ENCODE assay signal across 24 cellular contexts in genomic region chrX:19825271-19825670, GRCh38.
DNase-seq lines count a peak whose midpoint lies in the region; ATAC-seq, FAIRE-seq and TF ChIP-seq lines count a peak whose summit lies in the region.
"Had no signal": no experiment of that assay in that cellular context is flagged by ENCODE, and none has a peak within 500 bp of the region (broad histone marks: within the 10 kb centered on the region; RNA-seq: fewer than 3 reads in every experiment).

No MANE protein-coding gene starts in this region.

- H3K4me3 Mint-ChIP-seq in activated naive CD8-positive, alpha-beta T cell treated with anti-CD3 and anti-CD28 coated beads, Interleukin-2, amount 10 ng/mL, durations not matched to agents 7 days and 5 days, result no peak overlapping the region
- H3K4me3 Mint-ChIP-seq in activated naive CD8-positive, alpha-beta T cell treated with anti-CD3 and anti-CD28 coated beads for 36 hours, result no peak overlapping the region
- no peak overlapping the region for H3K4me3 Mint-ChIP-seq in astrocyte (ENCODE audit: unreplicated experiment)
- no peak overlapping the region for H3K4me3 Mint-ChIP-seq in memory B cell
- H3K4me3 Mint-ChIP-seq: IgD-negative memory B cell had no signal

- H3K9ac ChIP-seq in astrocyte (ENCODE audit: low read length), result no peak overlapping the region
- H3K9ac ChIP-seq: KMS-11 had no signal

- no peaks in the 10 kb centered on the region for H3K27me3 ChIP-seq in astrocyte (ENCODE audit: insufficient read depth, low read length)
- H3K27me3 ChIP-seq: SJSA1 had no signal

- no peaks in the 10 kb centered on the region for H3K9me3 ChIP-seq in astrocyte (ENCODE audit: insufficient read depth, low read depth, low read length)
- H3K9me3 ChIP-seq: SJSA1 had no signal

- no peaks in the 10 kb centered on the region for H3K36me3 ChIP-seq in astrocyte (ENCODE audit: insufficient read depth, low read length)
- H3K36me3 ChIP-seq: SJSA1 had no signal

- no peak for TF ChIP-seq CTCF in astrocyte (IDR thresholded peaks at IDR 0.05; ENCODE audit: insufficient read depth, low read depth, low read length)

- H3K27ac Mint-ChIP-seq in activated naive CD8-positive, alpha-beta T cell treated with anti-CD3 and anti-CD28 coated beads, Interleukin-2, amount 10 ng/mL, durations not matched to agents 7 days and 5 days, result peak overlapping the region; percentile 45
- no peak overlapping the region for H3K27ac Mint-ChIP-seq in activated naive CD8-positive, alpha-beta T cell treated with anti-CD3 and anti-CD28 coated beads for 36 hours
- H3K27ac Mint-ChIP-seq in astrocyte (ENCODE audit: unreplicated experiment) (no peak overlapping the region), memory B cell (peak overlapping the region; percentile 17)

- H3K4me1 Mint-ChIP-seq in activated naive CD8-positive, alpha-beta T cell treated with anti-CD3 and anti-CD28 coated beads, Interleukin-2, amount 10 ng/mL, durations not matched to agents 7 days and 5 days, result peaks cover 21% of the 10 kb centered on the region
- peaks cover 26% of the 10 kb centered on the region for H3K4me1 Mint-ChIP-seq in activated naive CD8-positive, alpha-beta T cell treated with anti-CD3 and anti-CD28 coated beads for 36 hours
- H3K4me1 Mint-ChIP-seq in astrocyte (ENCODE audit: low read depth, unreplicated experiment) (peaks cover 9% of the 10 kb centered on the region), memory B cell (peaks cover 12% of the 10 kb centered on the region)

- POLR2A ChIA-PET in activated naive CD8-positive, alpha-beta T cell treated with anti-CD3 and anti-CD28 coated beads, Interleukin-2, amount 10 ng/mL, durations not matched to agents 7 days and 5 days (lab: Charles Lee), result no interaction called here

- H3K4me1 ChIP-seq in astrocyte (ENCODE audit: insufficient read depth, low read length), result peaks cover 7% of the 10 kb centered on the region
- H3K4me1 ChIP-seq: SJSA1 had no signal

- FAIRE-seq in astrocyte (lab: Jason Lieb, UNC), result peak; percentile 59
- FAIRE-seq: G401.6, H54 had no signal

- H3K9me3 Mint-ChIP-seq in activated naive CD8-positive, alpha-beta T cell treated with anti-CD3 and anti-CD28 coated beads, Interleukin-2, amount 10 ng/mL, durations not matched to agents 7 days and 5 days, result peaks cover 1% of the 10 kb centered on the region
- no peaks in the 10 kb centered on the region for H3K9me3 Mint-ChIP-seq in activated naive CD8-positive, alpha-beta T cell treated with anti-CD3 and anti-CD28 coated beads for 36 hours
- H3K9me3 Mint-ChIP-seq in astrocyte (ENCODE audit: unreplicated experiment) (peaks cover under 1% of the 10 kb centered on the region), memory B cell (no peaks in the 10 kb centered on the region)

- H3K27me3 Mint-ChIP-seq in activated naive CD8-positive, alpha-beta T cell treated with anti-CD3 and anti-CD28 coated beads, Interleukin-2, amount 10 ng/mL, durations not matched to agents 7 days and 5 days, result no peaks in the 10 kb centered on the region
- H3K27me3 Mint-ChIP-seq in activated naive CD8-positive, alpha-beta T cell treated with anti-CD3 and anti-CD28 coated beads for 36 hours, result no peaks in the 10 kb centered on the region
- H3K27me3 Mint-ChIP-seq in astrocyte (ENCODE audit: low read depth, unreplicated experiment) (no peaks in the 10 kb centered on the region), memory B cell (no peaks in the 10 kb centered on the region)

- H3K4me3 ChIP-seq in astrocyte (ENCODE audit: insufficient read depth, low read depth, low read length), result no peak overlapping the region
- H3K4me3 ChIP-seq: SJSA1 had no signal

- H3K79me2 ChIP-seq in astrocyte (ENCODE audit: insufficient read depth, low read length), result no peaks in the 10 kb centered on the region

- no peak overlapping the region for H3K4me2 ChIP-seq in astrocyte (ENCODE audit: low read length)
- H3K4me2 ChIP-seq: KMS-11 had no signal

- ATAC-seq in activated naive CD8-positive, alpha-beta T cell treated with anti-CD3 and anti-CD28 coated beads, Interleukin-2, amount 10 ng/mL, durations not matched to agents 7 days and 5 days (ENCODE audit: low read depth), result no peak
- ATAC-seq in memory B cell (ENCODE audit: low read depth), result no peak

- no peak for DNase-seq in activated naive CD8-positive, alpha-beta T cell treated with anti-CD3 and anti-CD28 coated beads, Interleukin-2, amount 10 ng/mL, durations not matched to agents 7 days and 5 days
- no peak for DNase-seq in activated naive CD8-positive, alpha-beta T cell treated with anti-CD3 and anti-CD28 coated beads for 36 hours
- no peak for DNase-seq in astrocyte (ENCODE audit: low read depth)
- DNase-seq in memory B cell (ENCODE audit: low spot score in 2 of 2), result no peak
- no peak for DNase-seq in DMS114 treated with DMSO at 0.1 percent for 48 hours (lab: John Stamatoyannopoulos, UW; ENCODE audit: unreplicated experiment)
- no peak for DNase-seq in COLO668 (lab: John Stamatoyannopoulos, UW; ENCODE audit: unreplicated experiment)
- no peak for DNase-seq in NCI-H1105 treated with DMSO at 0.1 percent for 48 hours (lab: John Stamatoyannopoulos, UW)
- DNase-seq: COR-L47, NCI-H1092, NCI-H1436, NCI-H187, NCI-H2081 treated with DMSO at 0.1 percent for 48 hours, NCI-H2171, NCI-H226, NCI-H510A, NCI-H69, Right ventricle myocardium superior, RPMI8226 had no signal

- peaks cover 21% of the 10 kb centered on the region for H3K36me3 Mint-ChIP-seq in activated naive CD8-positive, alpha-beta T cell treated with anti-CD3 and anti-CD28 coated beads, Interleukin-2, amount 10 ng/mL, durations not matched to agents 7 days and 5 days
- peaks cover 23% of the 10 kb centered on the region for H3K36me3 Mint-ChIP-seq in activated naive CD8-positive, alpha-beta T cell treated with anti-CD3 and anti-CD28 coated beads for 36 hours
- H3K36me3 Mint-ChIP-seq in astrocyte (ENCODE audit: low read depth, unreplicated experiment), result peaks cover 5% of the 10 kb centered on the region
- peaks cover 8% of the 10 kb centered on the region for H3K36me3 Mint-ChIP-seq in memory B cell

- no peaks in the 10 kb centered on the region for H4K20me1 ChIP-seq in astrocyte (ENCODE audit: insufficient read depth, low read length)

- no peak overlapping the region for H2AFZ ChIP-seq in astrocyte (ENCODE audit: low read depth, low read length)

- no peak overlapping the region for H3K27ac ChIP-seq in astrocyte (ENCODE audit: low read depth, low read length)
- H3K27ac ChIP-seq: HL-60, KMS-11, SJSA1 had no signal

Comparison
In these comparisons a context has a peak if more than half of its experiments do, and no peak if none do; other contexts are left out.
1. H3K27ac Mint-ChIP-seq: peak in activated naive CD8-positive, alpha-beta T cell treated with anti-CD3 and anti-CD28 coated beads, Interleukin-2, amount 10 ng/mL, durations not matched to agents 7 days and 5 days (single experiment) and memory B cell (single experiment); none in activated naive CD8-positive, alpha-beta T cell treated with anti-CD3 and anti-CD28 coated beads for 36 hours (single experiment) and astrocyte (single experiment).